ENCODE assay signal across 8 cellular contexts in the genomic region with DNA sequence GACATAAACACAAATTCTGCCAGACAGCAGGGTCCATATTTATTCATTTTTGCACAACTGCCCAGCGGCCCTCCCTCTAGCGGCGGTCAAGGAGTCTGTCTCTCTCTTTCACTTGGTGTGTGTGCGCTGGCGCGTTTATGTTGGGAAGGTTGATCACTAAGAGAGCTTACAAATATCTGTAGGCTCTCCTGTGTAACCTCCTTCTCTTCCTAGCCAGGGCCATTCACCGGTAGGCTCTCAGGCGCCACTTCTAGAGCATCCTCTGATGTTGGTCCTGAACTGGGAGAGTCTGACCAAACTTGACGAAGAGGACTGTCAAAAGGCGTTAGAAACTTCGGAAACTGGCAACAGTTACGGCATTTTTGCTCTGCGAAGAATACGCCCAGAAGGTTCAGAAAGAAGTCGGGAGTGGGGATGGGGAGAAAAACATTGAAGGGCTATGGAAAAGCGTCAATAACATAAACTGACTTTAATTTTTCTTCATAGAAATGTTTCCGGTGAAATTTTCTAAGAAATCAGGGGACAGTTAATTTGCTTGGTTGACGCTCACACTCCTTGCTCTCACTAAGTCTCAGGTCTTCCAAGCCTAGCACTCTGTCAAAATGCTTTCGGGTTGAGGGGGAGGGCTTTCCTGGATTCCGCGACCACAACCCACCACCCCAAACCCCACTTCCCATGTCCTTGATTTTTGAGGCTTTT.
DNase-seq lines count a peak whose midpoint lies in the region; ATAC-seq and TF ChIP-seq lines count a peak whose summit lies in the region.

No MANE protein-coding gene starts in this region.

- TF ChIP-seq CTCF in fibroblast of mammary gland (conservative IDR thresholded peaks at IDR 0.05; ENCODE audit: control insufficient read depth, insufficient read depth, low read depth, low read length): peak; percentile 43
- TF ChIP-seq CTCF in osteoblast (IDR thresholded peaks at IDR 0.05; ENCODE audit: extremely low read depth, low read depth, low read length): peak; percentile 34

- H3K4me3 ChIP-seq in fibroblast of mammary gland (ENCODE audit: control insufficient read depth, low read depth, low read length) (no peak overlapping the region), osteoblast (ENCODE audit: insufficient read depth, low read length) (no peak overlapping the region)

- no peaks in the 10 kb centered on the region for H3K9me3 ChIP-seq in osteoblast (ENCODE audit: low read depth, low read length)

- H3K36me3 ChIP-seq in osteoblast (ENCODE audit: insufficient read depth, low read length): no peaks in the 10 kb centered on the region

- peak; percentile 64 for DNase-seq in NCI-H748 treated with DMSO at 0.1 percent for 48 hours (lab: John Stamatoyannopoulos, UW)
- peak; percentile 24 for DNase-seq in fibroblast of mammary gland (ENCODE audit: low read depth)
- peak; percentile 29 for DNase-seq in osteoblast (ENCODE audit: insufficient read length, low spot score, missing footprints)
- no peak for DNase-seq in middle frontal gyrus (ENCODE audit: extremely low spot score, low spot score)
- DNase-seq in NCI-H226: no peak
- DNase-seq in DMS79 (lab: John Stamatoyannopoulos, UW): no peak
- no peak for DNase-seq in activated naive CD4-positive, alpha-beta T cell treated with Interleukin-2 at 50 U/mL for 16 hours

- peak overlapping the region; percentile 14 for H2AFZ ChIP-seq in osteoblast (ENCODE audit: low read length)

- no peaks in the 10 kb centered on the region for H3K27me3 ChIP-seq in osteoblast (ENCODE audit: insufficient read depth, low read length)

- no peaks in the 10 kb centered on the region for H4K20me1 ChIP-seq in osteoblast (ENCODE audit: insufficient read depth, low read length)

- H3K4me2 ChIP-seq in osteoblast (ENCODE audit: insufficient read depth, low read length): no peak overlapping the region

- H3K4me1 ChIP-seq in osteoblast (ENCODE audit: insufficient read depth, low read length): no peaks in the 10 kb centered on the region

- ATAC-seq in GM19023 (IDR thresholded peaks at IDR 0.05; ENCODE audit: unreplicated experiment): peak; percentile 50

- no peak overlapping the region for H3K27ac ChIP-seq in osteoblast (ENCODE audit: low read depth, low read length)

- no peaks in the 10 kb centered on the region for H3K79me2 ChIP-seq in osteoblast (ENCODE audit: insufficient read depth, low read length)

Comparison
In these comparisons a context has a peak if more than half of its experiments do, and no peak if none do; other contexts are left out.
1. DNase-seq: peak in NCI-H748 treated with DMSO at 0.1 percent for 48 hours (single experiment), fibroblast of mammary gland (single experiment) and osteoblast (single experiment); none in middle frontal gyrus (single experiment), NCI-H226 (single experiment), DMS79 (single experiment) and activated naive CD4-positive, alpha-beta T cell treated with Interleukin-2 at 50 U/mL for 16 hours (single experiment).